In genomic region chr3:50338989-50339388, GRCh38 we compare ENCODE assay signal across 9 cellular contexts. TPM values are rescaled to one million over a fixed set of nuclear protein-coding genes. Genes with fewer than 3 reads are reported as not detected.
DNase-seq lines count a peak whose midpoint lies in the region; ATAC-seq and TF ChIP-seq lines count a peak whose summit lies in the region.
"Had no signal": no experiment of that assay in that cellular context is flagged by ENCODE, and none has a peak within 500 bp of the region (broad histone marks: within the 10 kb centered on the region; RNA-seq: fewer than 3 reads in every experiment).

No MANE protein-coding gene starts in this region.

- H3K27ac Mint-ChIP-seq in activated CD8-positive, alpha-beta memory T cell treated with anti-CD3 and anti-CD28 coated beads, Interleukin-2, amount 10 ng/mL, durations not matched to agents 7 days and 5 days, result peak overlapping the region; percentile 94
- H3K27ac Mint-ChIP-seq in T-cell, result peak overlapping the region; percentile 93 to 95

- no peak for DNase-seq in activated CD8-positive, alpha-beta memory T cell treated with anti-CD3 and anti-CD28 coated beads, Interleukin-2, amount 10 ng/mL, durations not matched to agents 7 days and 5 days
- no peak for DNase-seq in activated CD8-positive, alpha-beta memory T cell treated with anti-CD3 and anti-CD28 coated beads, Interleukin-2, amount 50 U/mL, for 48 hours
- DNase-seq in T-cell, result no peak
- no peak for DNase-seq in NCI-H446 treated with DMSO at 0.1 percent for 48 hours (lab: John Stamatoyannopoulos, UW)
- no peak for DNase-seq in cerebellar nuclear complex (lab: John Stamatoyannopoulos, UW)
- DNase-seq: NCI-H187 treated with DMSO at 0.1 percent for 48 hours had no signal

- peaks cover 54% of the 10 kb centered on the region for H3K4me1 Mint-ChIP-seq in activated CD8-positive, alpha-beta memory T cell treated with anti-CD3 and anti-CD28 coated beads, Interleukin-2, amount 10 ng/mL, durations not matched to agents 7 days and 5 days
- peaks cover 57 to 66% (median 60%) of the 10 kb centered on the region in 3 donors for H3K4me1 Mint-ChIP-seq in T-cell

- no peak for TF ChIP-seq POLR2A in gastroesophageal sphincter (IDR thresholded peaks at IDR 0.05)

- peaks cover 52% of the 10 kb centered on the region for H3K36me3 Mint-ChIP-seq in activated CD8-positive, alpha-beta memory T cell treated with anti-CD3 and anti-CD28 coated beads, Interleukin-2, amount 10 ng/mL, durations not matched to agents 7 days and 5 days
- H3K36me3 Mint-ChIP-seq in T-cell, result no peaks in the 10 kb centered on the region

- no peak for TF ChIP-seq EP300 in gastroesophageal sphincter (IDR thresholded peaks at IDR 0.05)

- H3K27me3 ChIP-seq in gastroesophageal sphincter, result no peaks in the 10 kb centered on the region

- no peaks in the 10 kb centered on the region for H3K9me3 ChIP-seq in gastroesophageal sphincter

- TF ChIP-seq CTCF in gastroesophageal sphincter (IDR thresholded peaks at IDR 0.05), result no peak

- WGBS in gastroesophageal sphincter (ENCODE audit: low coverage in 1 of 2), 2 donors, result 0 to 54% methylated on average over 1 to 4 of the region's 4 CpGs

- no peak for ATAC-seq in activated CD8-positive, alpha-beta memory T cell treated with anti-CD3 and anti-CD28 coated beads, Interleukin-2, amount 10 ng/mL, durations not matched to agents 7 days and 5 days
- ATAC-seq in T-cell (replicated peaks in 1 of 4), result no peak
- no peak for ATAC-seq in gastroesophageal sphincter
- no peak for ATAC-seq in GM18519 (IDR thresholded peaks at IDR 0.05; ENCODE audit: low FRiP score, unreplicated experiment)

- H3K9me3 Mint-ChIP-seq in activated CD8-positive, alpha-beta memory T cell treated with anti-CD3 and anti-CD28 coated beads, Interleukin-2, amount 10 ng/mL, durations not matched to agents 7 days and 5 days (ENCODE audit: low read depth), result no peaks in the 10 kb centered on the region
- no peaks in the 10 kb centered on the region for H3K9me3 Mint-ChIP-seq in T-cell

- peak overlapping the region in 3 of 4 donors; percentile 94 to 99 (median 99) for H3K27ac ChIP-seq in gastroesophageal sphincter
- H3K27ac ChIP-seq in temporal lobe (ENCODE audit: low read depth, low read length), result peak overlapping the region; percentile 95

- peaks cover 0 to 78% (median 49%) of the 10 kb centered on the region in 3 donors for H3K4me1 ChIP-seq in gastroesophageal sphincter

- CTCF ChIA-PET in activated CD8-positive, alpha-beta memory T cell treated with anti-CD3 and anti-CD28 coated beads, Interleukin-2, amount 10 ng/mL, durations not matched to agents 7 days and 5 days (lab: Charles Lee), result interaction anchor here (0.7 to 9.2 kb wide), 9 partner anchors 11 to 271 kb away, joined by 3 to 91 read pairs (median 11); partner anchors contain the start of genes CISH, CYB561D2, HYAL2 and HYAL3
- CTCF ChIA-PET in T-cell (lab: Charles Lee), result interaction anchor here in 1 of 2 donors (0.7 to 1.4 kb wide), 2 partner anchors 40 to 173 kb away, joined by 4 to 7 read pairs; partner anchors contain the start of genes HYAL3 and NAA80

- H3K4me3 Mint-ChIP-seq in activated CD8-positive, alpha-beta memory T cell treated with anti-CD3 and anti-CD28 coated beads, Interleukin-2, amount 10 ng/mL, durations not matched to agents 7 days and 5 days, result peak overlapping the region; percentile 92
- H3K4me3 Mint-ChIP-seq in T-cell, result peak overlapping the region; percentile 86 to 90 (median 88)

- peaks cover 0 to 6% of the 10 kb centered on the region in 2 donors for H3K36me3 ChIP-seq in gastroesophageal sphincter

- POLR2A ChIA-PET in T-cell (lab: Charles Lee), result no interaction called here

- no peaks in the 10 kb centered on the region for H3K27me3 Mint-ChIP-seq in activated CD8-positive, alpha-beta memory T cell treated with anti-CD3 and anti-CD28 coated beads, Interleukin-2, amount 10 ng/mL, durations not matched to agents 7 days and 5 days
- H3K27me3 Mint-ChIP-seq in T-cell, result no peaks in the 10 kb centered on the region

- peak overlapping the region in 1 of 2 donors; percentile 91 for H3K4me3 ChIP-seq in gastroesophageal sphincter

RNA-seq across cellular contexts. Expression of gene RASSF1, which starts 1.6 kb away (rescaled TPM):
- total RNA-seq in activated CD8-positive, alpha-beta memory T cell treated with anti-CD3 and anti-CD28 coated beads, Interleukin-2, amount 10 ng/mL, durations not matched to agents 7 days and 5 days, result 100 to 1,000 TPM; 124 to 205 TPM
- total RNA-seq in T-cell, result 100 to 1,000 TPM in 1 of 5 donors, 10 to 100 TPM in 4; 73.2 to 153 (median 79.6) TPM
- 10 to 100 TPM; 24.5 to 40.3 (median 26.9) TPM for total RNA-seq in gastroesophageal sphincter
- 10.1 TPM for total RNA-seq in temporal lobe

RNA-seq across cellular contexts. Expression of gene ZMYND10, which starts 6.5 kb away (rescaled TPM):
- 1 to 10 TPM; 2.4 to 2.9 TPM for total RNA-seq in activated CD8-positive, alpha-beta memory T cell treated with anti-CD3 and anti-CD28 coated beads, Interleukin-2, amount 10 ng/mL, durations not matched to agents 7 days and 5 days
- total RNA-seq in T-cell, result 1 to 10 TPM; 1.2 to 6.1 (median 2.9) TPM
- total RNA-seq in gastroesophageal sphincter, result under 1 TPM in 1 of 4 donors, not detected in 3; 0.54 TPM
- 5.9 TPM for total RNA-seq in temporal lobe

RNA-seq across cellular contexts. Expression of gene TUSC2, which starts 11.0 kb away (rescaled TPM):
- 10 to 100 TPM; 20.4 to 25.0 TPM for total RNA-seq in activated CD8-positive, alpha-beta memory T cell treated with anti-CD3 and anti-CD28 coated beads, Interleukin-2, amount 10 ng/mL, durations not matched to agents 7 days and 5 days
- 10 to 100 TPM; 14.9 to 33.1 (median 26.8) TPM for total RNA-seq in T-cell
- 10 to 100 TPM; 23.8 to 36.2 (median 31.3) TPM for total RNA-seq in gastroesophageal sphincter
- total RNA-seq in temporal lobe, result 16.5 TPM

RNA-seq across cellular contexts. Expression of gene NPRL2, which starts 11.6 kb away (rescaled TPM):
- 10 to 100 TPM; 45.3 to 49.7 TPM for total RNA-seq in activated CD8-positive, alpha-beta memory T cell treated with anti-CD3 and anti-CD28 coated beads, Interleukin-2, amount 10 ng/mL, durations not matched to agents 7 days and 5 days
- 10 to 100 TPM; 26.6 to 52.2 (median 48.1) TPM for total RNA-seq in T-cell
- total RNA-seq in gastroesophageal sphincter, result 10 to 100 TPM; 14.0 to 26.6 (median 19.5) TPM
- total RNA-seq in temporal lobe, result 15.2 TPM

RNA-seq across cellular contexts. Expression of gene CYB561D2, which starts 11.7 kb away (rescaled TPM):
- 10 to 100 TPM; 35.1 to 37.7 TPM for total RNA-seq in activated CD8-positive, alpha-beta memory T cell treated with anti-CD3 and anti-CD28 coated beads, Interleukin-2, amount 10 ng/mL, durations not matched to agents 7 days and 5 days
- total RNA-seq in T-cell (10 to 100 TPM; 25.7 to 45.3 (median 32.7) TPM), gastroesophageal sphincter (10 to 100 TPM in 1 of 4 donors, 1 to 10 TPM in 3; 4.7 to 10.9 (median 9.0) TPM), temporal lobe (8.1 TPM)
